ENCODE assay signal across 8 cellular contexts in the genomic region with DNA sequence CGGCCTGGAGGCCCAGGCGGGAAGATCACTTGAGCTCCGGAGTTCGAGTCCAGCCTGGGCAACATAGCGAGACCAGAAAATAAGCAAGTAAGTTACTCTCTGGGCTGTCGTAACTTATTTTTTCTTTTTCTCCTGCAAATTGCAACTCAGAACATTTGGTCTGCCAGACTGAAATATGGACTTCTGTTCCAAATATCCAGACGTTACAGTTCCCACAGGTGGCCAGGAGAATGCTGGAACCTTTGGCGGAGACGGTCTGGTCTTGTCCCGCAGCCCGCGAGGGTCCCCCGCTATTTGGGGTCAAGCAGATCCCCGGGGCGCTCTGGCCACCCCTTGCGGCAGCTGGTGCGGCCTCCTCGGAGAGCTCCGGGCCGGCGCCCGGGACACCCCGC. TPM values are rescaled to one million over a fixed set of nuclear protein-coding genes. Genes with fewer than 3 reads are reported as not detected.
DNase-seq lines count a peak whose midpoint lies in the region; ATAC-seq and TF ChIP-seq lines count a peak whose summit lies in the region.

No MANE protein-coding gene starts in this region.

- H2AFZ ChIP-seq in mammary epithelial cell (ENCODE audit: low read depth, low read length) = peak overlapping the region; percentile 88

- dilution Hi-C loops in mammary epithelial cell (cut with HindIII; ENCODE audit: low sequenced_read_pairs) = loop anchor here (5.0 kb wide), 2 partner anchors 45 to 85 kb away; no protein-coding TSS in a partner anchor

- TF ChIP-seq POLR2A in erythroblast (IDR thresholded peaks at IDR 0.05; ENCODE audit: low read length) = no peak

- intact Hi-C loops in mammary epithelial cell (cut with micrococcal nuclease) = loop anchor here (2.0 kb wide), 1 partner anchor 24 kb away; no protein-coding TSS in a partner anchor

- H3K4me1 ChIP-seq in mammary epithelial cell (ENCODE audit: insufficient read depth, low read length) (peaks cover 4% of the 10 kb centered on the region), mesodermal cell (ENCODE audit: control insufficient read depth, insufficient read depth, low read length, poor library complexity, severe bottlenecking) (peaks cover 3% of the 10 kb centered on the region), urinary bladder (ENCODE audit: insufficient read depth) (no peaks in the 10 kb centered on the region)

- BruUV-seq in mammary epithelial cell (replicated peaks; lab: Mats Ljungman, UMichigan) = no TSS peak

- H3K9ac ChIP-seq in mammary epithelial cell (ENCODE audit: insufficient read depth, low read length) = peak overlapping the region; percentile 35

- CTCF ChIA-PET in mammary epithelial cell (lab: Charles Lee; ENCODE audit: low non-redundant PET) = interaction anchor here (0.6 kb wide), 1 partner anchor 25 kb away, joined by 3 read pairs; no protein-coding TSS in a partner anchor

- no peaks in the 10 kb centered on the region for H3K27me3 ChIP-seq in mammary epithelial cell (ENCODE audit: insufficient read depth, low read length)

- no peak overlapping the region for H3K27ac Mint-ChIP-seq in activated naive CD4-positive, alpha-beta T cell treated with anti-CD3 and anti-CD28 coated beads, Interleukin-2, amount 50 U/mL, for 24 hours
- H3K27ac Mint-ChIP-seq in activated naive CD4-positive, alpha-beta T cell treated with anti-CD3 and anti-CD28 coated beads, Interleukin-2, amount 50 U/mL, for 72 hours = no peak overlapping the region

- H3K27me3 Mint-ChIP-seq in activated naive CD4-positive, alpha-beta T cell treated with anti-CD3 and anti-CD28 coated beads, Interleukin-2, amount 50 U/mL, for 24 hours = peaks cover 8% of the 10 kb centered on the region

- H3K27ac ChIP-seq in mammary epithelial cell (ENCODE audit: insufficient read depth, low read depth, low read length) (no peak overlapping the region), mesodermal cell (ENCODE audit: low read depth, low read length, severe bottlenecking) (peak overlapping the region; percentile 29), urinary bladder (ENCODE audit: low read depth) (peak overlapping the region; percentile 53)

- no peak for DNase-seq in activated naive CD4-positive, alpha-beta T cell treated with anti-CD3 and anti-CD28 coated beads, Interleukin-2, amount 50 U/mL, for 72 hours (ENCODE audit: low spot score in 2 of 2)
- DNase-seq in mammary epithelial cell (no peak), erythroblast (lab: John Stamatoyannopoulos, UW) (no peak), GOT3 (lab: John Stamatoyannopoulos, UW) (no peak)

- no peaks in the 10 kb centered on the region for H3K4me1 Mint-ChIP-seq in activated naive CD4-positive, alpha-beta T cell treated with anti-CD3 and anti-CD28 coated beads, Interleukin-2, amount 50 U/mL, for 24 hours

- H3K36me3 ChIP-seq in mammary epithelial cell (ENCODE audit: insufficient read depth, low read length) = no peaks in the 10 kb centered on the region
- H3K36me3 ChIP-seq in mesodermal cell (ENCODE audit: control insufficient read depth, insufficient read depth, low read length) = no peaks in the 10 kb centered on the region
- no peaks in the 10 kb centered on the region for H3K36me3 ChIP-seq in urinary bladder (ENCODE audit: insufficient read depth)

- H3K4me3 ChIP-seq in mammary epithelial cell (replicated peaks in 1 of 3; ENCODE audit: insufficient read depth in 1 of 3, low read depth in 2 of 3, low read length in 3 of 3) (peak overlapping the region; percentile 25 to 70 (median 55)), mesodermal cell (ENCODE audit: extremely low read depth, insufficient read depth, low read length, poor library complexity, severe bottlenecking) (peak overlapping the region; percentile 55), urinary bladder (ENCODE audit: low read depth, low read length) (peak overlapping the region; percentile 79)

- TF ChIP-seq CTCF in mammary epithelial cell (conservative IDR thresholded peaks at IDR 0.05 in 1 of 2, IDR thresholded peaks at IDR 0.05 in 1 of 2; ENCODE audit: extremely low read depth in 1 of 2, insufficient read depth in 1 of 2, low read depth in 1 of 2, low read length in 2 of 2) = no peak

- H3K9me3 ChIP-seq in mammary epithelial cell (replicated peaks; ENCODE audit: insufficient read depth, low read length) = no peaks in the 10 kb centered on the region
- H3K9me3 ChIP-seq in mesodermal cell (ENCODE audit: control insufficient read depth, low read length) = no peaks in the 10 kb centered on the region

- H4K20me1 ChIP-seq in mammary epithelial cell (ENCODE audit: insufficient read depth, low read length) = no peaks in the 10 kb centered on the region

- peak overlapping the region; percentile 95 for H3K4me2 ChIP-seq in mammary epithelial cell (ENCODE audit: insufficient read depth, low read depth, low read length)

- no peaks in the 10 kb centered on the region for H3K9me3 Mint-ChIP-seq in activated naive CD4-positive, alpha-beta T cell treated with anti-CD3 and anti-CD28 coated beads, Interleukin-2, amount 50 U/mL, for 24 hours
- H3K9me3 Mint-ChIP-seq in activated naive CD4-positive, alpha-beta T cell treated with anti-CD3 and anti-CD28 coated beads, Interleukin-2, amount 50 U/mL, for 72 hours = no peaks in the 10 kb centered on the region

- no peak for ATAC-seq in activated naive CD4-positive, alpha-beta T cell treated with anti-CD3 and anti-CD28 coated beads, Interleukin-2, amount 50 U/mL, for 72 hours
- ATAC-seq in GM19351 (IDR thresholded peaks at IDR 0.05; ENCODE audit: unreplicated experiment) = no peak

- H3K4me3 Mint-ChIP-seq in activated naive CD4-positive, alpha-beta T cell treated with anti-CD3 and anti-CD28 coated beads, Interleukin-2, amount 50 U/mL, for 24 hours = peak overlapping the region; percentile 67

- WGBS in mammary epithelial cell (ENCODE audit: low coverage, missing lambda C conversion rate) = 30% methylated on average over 20 of the region's 23 CpGs
- WGBS in mesodermal cell (ENCODE audit: insufficient coverage in 2 of 2), 2 experiments = 31 to 42% methylated on average over 14 to 20 of the region's 23 CpGs
- 18% methylated on average over 23 of the region's 23 CpGs for WGBS in urinary bladder

- no peaks in the 10 kb centered on the region for H3K36me3 Mint-ChIP-seq in activated naive CD4-positive, alpha-beta T cell treated with anti-CD3 and anti-CD28 coated beads, Interleukin-2, amount 50 U/mL, for 24 hours
- no peaks in the 10 kb centered on the region for H3K36me3 Mint-ChIP-seq in activated naive CD4-positive, alpha-beta T cell treated with anti-CD3 and anti-CD28 coated beads, Interleukin-2, amount 50 U/mL, for 72 hours

- in situ Hi-C loops in mammary epithelial cell (cut with MboI; ENCODE audit: low sequenced_read_pairs in 2 of 2) = no loop called here

- H3K79me2 ChIP-seq in mammary epithelial cell (ENCODE audit: insufficient read depth, low read length) = peaks cover 3% of the 10 kb centered on the region

RNA-seq across cellular contexts. Expression of gene PLEKHH1, which starts 0.5 kb away (rescaled TPM):
- 1 to 10 TPM; 1.1 to 9.1 TPM for total RNA-seq in activated naive CD4-positive, alpha-beta T cell treated with anti-CD3 and anti-CD28 coated beads, Interleukin-2, amount 50 U/mL, for 72 hours
- 10 to 100 TPM in 1 of 2 donors, 1 to 10 TPM in 1; 6.7 to 11.9 TPM for total RNA-seq in mammary epithelial cell
- 3.1 TPM for polyA plus RNA-seq in mammary epithelial cell
- polyA minus RNA-seq in mammary epithelial cell = 41.7 TPM
- 8.0 TPM for polyA plus RNA-seq in mesodermal cell (2013, experiment 1 of 2)
- 7.7 TPM for polyA plus RNA-seq in mesodermal cell (2013, experiment 2 of 2)
- total RNA-seq in urinary bladder = 5.1 TPM
- polyA plus RNA-seq in urinary bladder = 3.9 TPM

RNA-seq across cellular contexts. Expression of gene TMEM229B, which starts 44.1 kb away (rescaled TPM):
- total RNA-seq in activated naive CD4-positive, alpha-beta T cell treated with anti-CD3 and anti-CD28 coated beads, Interleukin-2, amount 50 U/mL, for 72 hours = 1 to 10 TPM in 1 of 2 donors, under 1 TPM in 1; 0.93 to 1.0 TPM
- 1 to 10 TPM in 1 of 2 donors, under 1 TPM in 1; 0.50 to 2.0 TPM for total RNA-seq in mammary epithelial cell
- polyA plus RNA-seq in mammary epithelial cell = 1.2 TPM
- polyA minus RNA-seq in mammary epithelial cell = 1.5 TPM
- 0.63 TPM for polyA plus RNA-seq in mesodermal cell (2013, experiment 1 of 2)
- 0.56 TPM for polyA plus RNA-seq in mesodermal cell (2013, experiment 2 of 2)
- total RNA-seq in urinary bladder = 3.0 TPM
- 4.4 TPM for polyA plus RNA-seq in urinary bladder
